ENCODE assay signal across 8 cellular contexts in genomic region chr2:157596992-157597681, GRCh38. TPM values are rescaled to one million over a fixed set of nuclear protein-coding genes. Genes with fewer than 3 reads are reported as not detected.
DNase-seq lines count a peak whose midpoint lies in the region; ATAC-seq and TF ChIP-seq lines count a peak whose summit lies in the region.

No MANE protein-coding gene starts in this region.

- H3K4me1 Mint-ChIP-seq in activated naive CD8-positive, alpha-beta T cell treated with anti-CD3 and anti-CD28 coated beads, Interleukin-2, amount 10 ng/mL, durations not matched to agents 7 days and 5 days, result peaks cover 7% of the 10 kb centered on the region

- no peaks in the 10 kb centered on the region for H4K20me1 ChIP-seq in BLaER1 treated with 17β-estradiol and CSF1 and Interleukin-3, amounts not matched to agents 10 nM and 100 nM

- no peaks in the 10 kb centered on the region for H3K9me3 ChIP-seq in BLaER1 treated with 17β-estradiol and CSF1 and Interleukin-3, amounts not matched to agents 10 nM and 100 nM (replicated peaks in 1 of 11)
- H3K9me3 ChIP-seq in RWPE2 (ENCODE audit: severe bottlenecking) (no peaks in the 10 kb centered on the region), prostate gland (no peaks in the 10 kb centered on the region)

- TF ChIP-seq CTCF in RWPE2 (IDR thresholded peaks at IDR 0.05; ENCODE audit: poor library complexity, severe bottlenecking) (peak; percentile 65), prostate gland (IDR thresholded peaks at IDR 0.05) (peak in 2 of 4 experiments; percentile 17 to 19)

- no peak for TF ChIP-seq POLR2A in prostate gland (IDR thresholded peaks at IDR 0.05)

- H3K9me3 Mint-ChIP-seq in activated naive CD8-positive, alpha-beta T cell treated with anti-CD3 and anti-CD28 coated beads, Interleukin-2, amount 10 ng/mL, durations not matched to agents 7 days and 5 days, result no peaks in the 10 kb centered on the region

- ATAC-seq in GM21528 (IDR thresholded peaks at IDR 0.05; ENCODE audit: low FRiP score, unreplicated experiment) (peak; percentile 69), RWPE2 (ENCODE audit: low read depth) (peak; percentile 31; the same call in 1 of the 3 replicates)
- peak; percentile 85 for ATAC-seq in activated naive CD8-positive, alpha-beta T cell treated with anti-CD3 and anti-CD28 coated beads, Interleukin-2, amount 10 ng/mL, durations not matched to agents 7 days and 5 days (ENCODE audit: low read depth)

- peak overlapping the region in 4 of 10 experiments; percentile 41 to 53 (median 50); a peak in 8 of 20 replicates for H3K4me3 ChIP-seq in BLaER1 treated with 17β-estradiol and CSF1 and Interleukin-3, amounts not matched to agents 10 nM and 100 nM
- H3K4me3 ChIP-seq in RWPE2 (ENCODE audit: severe bottlenecking), result no peak overlapping the region
- no peak overlapping the region for H3K4me3 ChIP-seq in prostate gland

- POLR2A ChIA-PET in activated naive CD8-positive, alpha-beta T cell treated with anti-CD3 and anti-CD28 coated beads, Interleukin-2, amount 10 ng/mL, durations not matched to agents 7 days and 5 days (lab: Charles Lee), result no interaction called here

- no peak overlapping the region; a peak in 1 of 22 replicates for H3K9ac ChIP-seq in BLaER1 treated with 17β-estradiol and CSF1 and Interleukin-3, amounts not matched to agents 10 nM and 100 nM

- no peak overlapping the region for H3K27ac Mint-ChIP-seq in activated naive CD8-positive, alpha-beta T cell treated with anti-CD3 and anti-CD28 coated beads, Interleukin-2, amount 10 ng/mL, durations not matched to agents 7 days and 5 days

- H3K27ac ChIP-seq in BLaER1 treated with 17β-estradiol and CSF1 and Interleukin-3, amounts not matched to agents 10 nM and 100 nM, result no peak overlapping the region
- H3K27ac ChIP-seq in RWPE2 (ENCODE audit: poor library complexity, severe bottlenecking) (no peak overlapping the region), prostate gland (no peak overlapping the region)

- no peaks in the 10 kb centered on the region for H3K36me3 ChIP-seq in BLaER1 treated with 17β-estradiol and CSF1 and Interleukin-3, amounts not matched to agents 10 nM and 100 nM
- H3K36me3 ChIP-seq in RWPE2 (ENCODE audit: low read depth) (no peaks in the 10 kb centered on the region), prostate gland (no peaks in the 10 kb centered on the region)

- DNase-seq in RWPE2 (ENCODE audit: low spot score) (no peak), iPS DF 19.7 (ENCODE audit: low read depth, low spot score) (peak; percentile 9), prostate gland (ENCODE audit: low spot score) (no peak), superior temporal gyrus (ENCODE audit: extremely low spot score) (no peak)
- peak; percentile 70 for DNase-seq in activated naive CD8-positive, alpha-beta T cell treated with anti-CD3 and anti-CD28 coated beads, Interleukin-2, amount 10 ng/mL, durations not matched to agents 7 days and 5 days
- DNase-seq in stimulated activated CD4-positive, alpha-beta T cell treated with anti-CD3 and anti-CD28 coated beads, Interleukin-1b, Interleukin-23, amount 100 ng/mL, for 24 hours (ENCODE audit: low read depth in 4 of 4, low spot score in 1 of 4), result peak; percentile 9 to 51 (median 38)

- no peaks in the 10 kb centered on the region; a peak in 1 of 22 replicates for H3K27me3 ChIP-seq in BLaER1 treated with 17β-estradiol and CSF1 and Interleukin-3, amounts not matched to agents 10 nM and 100 nM
- peaks cover 55% of the 10 kb centered on the region for H3K27me3 ChIP-seq in RWPE2 (ENCODE audit: insufficient read depth, poor library complexity, severe bottlenecking)
- H3K27me3 ChIP-seq in prostate gland (replicated peaks; ENCODE audit: insufficient read depth), result no peaks in the 10 kb centered on the region

- H3K36me3 Mint-ChIP-seq in activated naive CD8-positive, alpha-beta T cell treated with anti-CD3 and anti-CD28 coated beads, Interleukin-2, amount 10 ng/mL, durations not matched to agents 7 days and 5 days, result no peaks in the 10 kb centered on the region

- peak overlapping the region; percentile 66 for H3K4me3 Mint-ChIP-seq in activated naive CD8-positive, alpha-beta T cell treated with anti-CD3 and anti-CD28 coated beads, Interleukin-2, amount 10 ng/mL, durations not matched to agents 7 days and 5 days

- WGBS in prostate gland, result 18% methylated on average over 37 of the region's 45 CpGs

- intact Hi-C loops in prostate gland (cut with DNase I), result no loop called here

- peaks cover 6% of the 10 kb centered on the region for H3K27me3 Mint-ChIP-seq in activated naive CD8-positive, alpha-beta T cell treated with anti-CD3 and anti-CD28 coated beads, Interleukin-2, amount 10 ng/mL, durations not matched to agents 7 days and 5 days

- H3K4me1 ChIP-seq in BLaER1 treated with 17β-estradiol and CSF1 and Interleukin-3, amounts not matched to agents 10 nM and 100 nM, result no peaks in the 10 kb centered on the region
- H3K4me1 ChIP-seq in RWPE2 (ENCODE audit: insufficient read depth, poor library complexity, severe bottlenecking) (no peaks in the 10 kb centered on the region), prostate gland (replicated peaks) (no peaks in the 10 kb centered on the region)

- H3K4me2 ChIP-seq in BLaER1 treated with 17β-estradiol and CSF1 and Interleukin-3, amounts not matched to agents 10 nM and 100 nM, result peak overlapping the region; percentile 37 to 82 (median 48); a peak in 17 of 22 replicates

RNA-seq across cellular contexts. Expression of gene ACVR1C, which starts 31.5 kb away (rescaled TPM):
- 1 to 10 TPM; 2.0 to 2.1 TPM for total RNA-seq in activated naive CD8-positive, alpha-beta T cell treated with anti-CD3 and anti-CD28 coated beads, Interleukin-2, amount 10 ng/mL, durations not matched to agents 7 days and 5 days
- total RNA-seq in prostate gland, result 1 to 10 TPM in 1 of 2 donors, under 1 TPM in 1; 0.09 to 2.0 TPM

Comparison
In these comparisons a context has a peak if more than half of its experiments do, and no peak if none do; other contexts are left out.
1. ATAC-seq: peak in every context shown above with its lines; median percentile 85 in activated naive CD8-positive, alpha-beta T cell treated with anti-CD3 and anti-CD28 coated beads, Interleukin-2, amount 10 ng/mL, durations not matched to agents 7 days and 5 days; 69 in GM21528; 31 in RWPE2.
2. DNase-seq: peak in activated naive CD8-positive, alpha-beta T cell treated with anti-CD3 and anti-CD28 coated beads, Interleukin-2, amount 10 ng/mL, durations not matched to agents 7 days and 5 days (single experiment), iPS DF 19.7 (single experiment) and stimulated activated CD4-positive, alpha-beta T cell treated with anti-CD3 and anti-CD28 coated beads, Interleukin-1b, Interleukin-23, amount 100 ng/mL, for 24 hours (4 of 4); none in RWPE2 (single experiment), prostate gland (single experiment) and superior temporal gyrus (single experiment).